ENCODE assay signal across 9 cellular contexts in genomic region chr17:44094701-44095387, GRCh38. TPM values are rescaled to one million over a fixed set of nuclear protein-coding genes. Genes with fewer than 3 reads are reported as not detected.
DNase-seq lines count a peak whose midpoint lies in the region; ATAC-seq and TF ChIP-seq lines count a peak whose summit lies in the region.
"Had no signal": no experiment of that assay in that cellular context is flagged by ENCODE, and none has a peak within 500 bp of the region (broad histone marks: within the 10 kb centered on the region; RNA-seq: fewer than 3 reads in every experiment).

No MANE protein-coding gene starts in this region.

- TF ChIP-seq RAD21 in HCT116 (IDR thresholded peaks at IDR 0.05; ENCODE audit: low read depth) = no peak

- CTCF ChIA-PET in HCT116 (lab: Charles Lee) = interaction anchor here (0.6 to 1.0 kb wide), 2 partner anchors 11 to 31 kb away, joined by 3 to 5 read pairs; no protein-coding TSS in a partner anchor

- H2AFZ ChIP-seq in HCT116 (ENCODE audit: low read depth, low read length, poor library complexity, severe bottlenecking) = no peak overlapping the region

- peak overlapping the region in 1 of 2 experiments; percentile 50; a peak in 2 of 4 replicates for H3K4me3 ChIP-seq in HCT116 (replicated peaks in 1 of 2; ENCODE audit: low read depth in 1 of 2, low read length in 2 of 2)
- no peak overlapping the region for H3K4me3 ChIP-seq in stomach

- TF ChIP-seq CTCF in HCT116 (IDR thresholded peaks at IDR 0.05 in 2 of 3, conservative IDR thresholded peaks at IDR 0.05 in 1 of 3; ENCODE audit: borderline replicate concordance in 1 of 3, insufficient read depth in 1 of 3, low read depth in 2 of 3, low read length in 2 of 3) (no peak), stomach (IDR thresholded peaks at IDR 0.05) (no peak)

- WGBS in stomach, 5 donors = 84 to 89% (median 87%) methylated on average over 8 of the region's 8 CpGs

- H4K20me1 ChIP-seq in HCT116 (ENCODE audit: insufficient read depth) = no peaks in the 10 kb centered on the region

- no peak for DNase-seq in HCT116 (ENCODE audit: low read depth, low spot score)
- DNase-seq in stomach = no peak
- DNase-seq in stimulated activated naive CD4-positive, alpha-beta T cell (lab: John Stamatoyannopoulos, UW) = no peak
- DNase-seq in SKM-1 treated with dmso at 0.1 percent for 144 hours (lab: John Stamatoyannopoulos, UW; ENCODE audit: unreplicated experiment) = no peak
- DNase-seq in SW 1271 (lab: John Stamatoyannopoulos, UW) = no peak

- H3K36me3 ChIP-seq in HCT116 (ENCODE audit: control insufficient read depth in 1 of 2, insufficient read depth in 2 of 2, low read length in 2 of 2) = no peaks in the 10 kb centered on the region; a peak in 1 of 4 replicates
- peaks cover 28 to 47% (median 41%) of the 10 kb centered on the region in 4 donors for H3K36me3 ChIP-seq in stomach

- H3K4me1 ChIP-seq in HCT116 (ENCODE audit: control insufficient read depth in 1 of 2, insufficient read depth in 2 of 2, low read length in 2 of 2) (peaks cover 26 to 38% of the 10 kb centered on the region in 2 experiments), stomach (peaks cover 29 to 49% (median 40%) of the 10 kb centered on the region in 4 donors)

- ATAC-seq in HCT116 = no peak
- ATAC-seq in HG02970 (IDR thresholded peaks at IDR 0.05; ENCODE audit: low FRiP score, unreplicated experiment) = no peak
- ATAC-seq: activated T-helper 17 cell treated with anti-CD3 and anti-CD28 coated beads, Interleukin-2, amount 50 U/mL, for 72 hours had no signal

- H3K27me3 ChIP-seq in HCT116 (ENCODE audit: insufficient read depth, low read length) (no peaks in the 10 kb centered on the region), layer of hippocampus (ENCODE audit: control insufficient read depth, insufficient read depth, low read length) (no peaks in the 10 kb centered on the region), stomach (no peaks in the 10 kb centered on the region)

- H3K79me2 ChIP-seq in HCT116 (ENCODE audit: insufficient read depth, low read length) = peaks cover 4% of the 10 kb centered on the region; the same call in 1 of the 2 replicates

- RAD21 ChIA-PET in HCT116 (lab: Charles Lee; ENCODE audit: low non-redundant PET in 1 of 2, low total read pairs in 2 of 2, uncharacterized antibody in 2 of 2, unreplicated experiment in 2 of 2) = interaction anchor here in 1 of 2 experiments (1.0 kb wide), 1 partner anchor 17 kb away, joined by 4 read pairs; no protein-coding TSS in a partner anchor

- H3K9me2 ChIP-seq in HCT116 (ENCODE audit: insufficient read depth) = no peaks in the 10 kb centered on the region

- BruUV-seq in HCT116 (replicated peaks; lab: Mats Ljungman, UMichigan) = no TSS peak

- POLR2A ChIA-PET in HCT116 (lab: Charles Lee) = no interaction called here

- H3K27ac ChIP-seq in HCT116 (ENCODE audit: low read depth, low read length) (peak overlapping the region; percentile 93), angular gyrus (ENCODE audit: low read depth, low read length) (peak overlapping the region; percentile 67), layer of hippocampus (ENCODE audit: low read depth, low read length) (peak overlapping the region; percentile 83), stomach (peak overlapping the region in 4 of 5 donors; percentile 76 to 89 (median 82))

- H3K9me3 ChIP-seq in HCT116 (ENCODE audit: control insufficient read depth in 1 of 2, insufficient read depth in 1 of 2, low read depth in 1 of 2, low read length in 2 of 2) = no peaks in the 10 kb centered on the region
- no peaks in the 10 kb centered on the region for H3K9me3 ChIP-seq in stomach

- H3K4me2 ChIP-seq in HCT116 (ENCODE audit: low read length) = peak overlapping the region; percentile 79

- no peak for TF ChIP-seq EP300 in stomach (IDR thresholded peaks at IDR 0.05)

- H3K9ac ChIP-seq in HCT116 (ENCODE audit: low read length) = peak overlapping the region; percentile 57; the same call in 1 of the 2 replicates

- TF ChIP-seq POLR2A in HCT116 (IDR thresholded peaks at IDR 0.05; ENCODE audit: borderline replicate concordance, extremely low read depth, insufficient read depth, insufficient read length) (no peak), stomach (IDR thresholded peaks at IDR 0.05) (no peak)

- intact Hi-C loops in HCT116 (cut with micrococcal nuclease) = no loop called here
- intact Hi-C loops in stomach (cut with DNase I; ENCODE audit: low total_unique reads) = no loop called here

TF ChIP-seq in HCT116, 20 proteins besides CTCF, POLR2A, EP300 and RAD21:
- no peak for TF ChIP-seq ATF3 (IDR thresholded peaks at IDR 0.05)
- no peak for TF ChIP-seq EZH2phosphoT487 (IDR thresholded peaks at IDR 0.05; ENCODE audit: borderline replicate concordance)
- no peak for TF ChIP-seq SIN3A (IDR thresholded peaks at IDR 0.05; ENCODE audit: low read depth)
- TF ChIP-seq FOSL1 (IDR thresholded peaks at IDR 0.05; ENCODE audit: low read depth) = no peak
- TF ChIP-seq CBX3 (IDR thresholded peaks at IDR 0.05; ENCODE audit: low read depth) = no peak
- no peak for TF ChIP-seq TCF7L2 (IDR thresholded peaks at IDR 0.05; ENCODE audit: borderline replicate concordance, extremely low read depth, insufficient read depth, insufficient read length)
- TF ChIP-seq SP1 (IDR thresholded peaks at IDR 0.05; ENCODE audit: low read depth) = no peak
- no peak for TF ChIP-seq POLR2AphosphoS5 (IDR thresholded peaks at IDR 0.05; ENCODE audit: low read depth, low read length)
- no peak for TF ChIP-seq JUND (IDR thresholded peaks at IDR 0.05)
- no peak for TF ChIP-seq CEBPB (IDR thresholded peaks at IDR 0.05; ENCODE audit: low read depth)
- TF ChIP-seq MAX (IDR thresholded peaks at IDR 0.05) = no peak
- TF ChIP-seq SRF (IDR thresholded peaks at IDR 0.05; ENCODE audit: low read depth) = no peak
- TF ChIP-seq EGR1 (IDR thresholded peaks at IDR 0.05; ENCODE audit: low read depth) = no peak

RNA-seq across cellular contexts. Expression of gene G6PC3, which starts 24.3 kb away (rescaled TPM):
- total RNA-seq in HCT116 (2021; ENCODE audit: unreplicated experiment) = 50.6 TPM
- 67.8 and 69.6 TPM in 2 replicates for polyA plus RNA-seq in HCT116 (2012)
- 100 to 1,000 TPM in 1 of 5 donors, 10 to 100 TPM in 4; 10.5 to 132 (median 36.2) TPM for total RNA-seq in stomach
- 10 to 100 TPM; 16.8 to 52.0 (median 44.1) TPM for polyA plus RNA-seq in stomach

RNA-seq across cellular contexts. Expression of gene LSM12, which starts 28.4 kb away (rescaled TPM):
- 99.6 TPM for total RNA-seq in HCT116 (2021; ENCODE audit: unreplicated experiment)
- 44.3 and 45.4 TPM in 2 replicates for polyA plus RNA-seq in HCT116 (2012)
- 10 to 100 TPM; 19.8 to 34.5 (median 30.4) TPM for total RNA-seq in stomach
- polyA plus RNA-seq in stomach = 10 to 100 TPM; 25.4 to 30.7 (median 29.9) TPM

RNA-seq across cellular contexts. Expression of gene HDAC5, which starts 28.6 kb away (rescaled TPM):
- total RNA-seq in HCT116 (2021; ENCODE audit: unreplicated experiment) (32.9 TPM), stomach (100 to 1,000 TPM in 2 of 5 donors, 10 to 100 TPM in 3; 14.7 to 311 (median 58.0) TPM)
- polyA plus RNA-seq in HCT116 (2012) = 51.0 and 68.2 TPM in 2 replicates
- polyA plus RNA-seq in stomach = 10 to 100 TPM; 13.3 to 19.3 (median 17.9) TPM

RNA-seq across cellular contexts. Expression of gene HROB, which starts 46.9 kb away (rescaled TPM):
- total RNA-seq in HCT116 (2021; ENCODE audit: unreplicated experiment) (14.3 TPM), stomach (1 to 10 TPM in 2 of 5 donors, under 1 TPM in 1, not detected in 2; 0.14 to 1.7 (median 1.3) TPM)
- polyA plus RNA-seq in HCT116 (2012) = 8.5 and 11.7 TPM in 2 replicates
- polyA plus RNA-seq in stomach = 1 to 10 TPM in 1 of 3 donors, under 1 TPM in 2; 0.61 to 2.4 (median 0.62) TPM
